In the genomic region with DNA sequence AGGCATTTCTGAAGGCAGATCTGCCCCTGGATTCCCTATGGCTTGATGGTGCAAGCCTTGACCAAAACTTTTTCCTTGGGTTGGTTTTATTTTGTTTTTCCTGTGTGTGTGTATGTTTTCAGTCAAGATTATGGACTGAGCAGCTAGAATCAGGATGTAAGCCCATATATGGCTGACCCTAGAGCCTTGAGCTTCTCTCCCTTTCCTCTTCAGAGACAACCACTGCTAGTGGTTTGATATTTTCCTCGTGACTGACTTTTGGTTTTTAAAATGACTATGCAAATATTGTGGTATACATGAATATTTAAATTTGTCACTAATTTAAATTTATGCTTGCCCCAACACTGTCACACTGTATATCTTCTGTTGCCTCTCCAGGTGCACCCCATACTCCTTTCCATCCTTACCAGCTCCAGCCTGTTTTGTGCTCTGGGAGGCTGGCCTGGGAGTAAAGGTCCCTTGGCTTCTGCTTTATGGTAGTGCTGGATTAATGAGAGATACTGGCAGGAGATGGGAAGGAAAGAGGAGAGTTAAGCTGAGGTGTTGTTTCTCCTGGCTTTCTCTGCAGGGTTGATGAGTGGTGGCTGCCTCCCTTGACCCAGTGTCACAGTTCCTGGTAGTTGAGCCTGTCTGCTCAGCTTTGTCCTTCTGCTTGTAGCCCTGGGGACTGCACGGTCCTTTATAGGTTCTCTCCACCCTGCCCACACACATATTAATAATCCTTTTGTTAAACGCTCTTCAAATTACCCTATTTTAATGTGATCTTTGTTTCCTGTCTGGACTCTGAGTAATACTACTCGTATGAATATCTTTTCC, we compare ENCODE assay signal across 19 cellular contexts. TPM values are rescaled to one million over a fixed set of nuclear protein-coding genes. Genes with fewer than 3 reads are reported as not detected.
DNase-seq lines count a peak whose midpoint lies in the region; ATAC-seq lines count a peak whose summit lies in the region.
"Had no signal": no experiment of that assay in that cellular context is flagged by ENCODE, and none has a peak within 500 bp of the region (broad histone marks: within the 10 kb centered on the region; RNA-seq: fewer than 3 reads in every experiment).

No MANE protein-coding gene starts in this region.

- no peaks in the 10 kb centered on the region for H3K36me3 Mint-ChIP-seq in activated T-helper 2 cell treated with anti-CD3 and anti-CD28 coated beads, Interferon-gamma antibody, Interleukin-2, Interleukin-4, amounts not matched to agents 10 μg/mL and 5 μg/mL and 100 μg/mL, durations not matched to agents 14 hours and 24 hours and 36 hours (ENCODE audit: low read depth)
- H3K36me3 Mint-ChIP-seq: naive thymus-derived CD4-positive, alpha-beta T cell had no signal

- DNase-seq in SK-N-MC (ENCODE audit: low read depth, low spot score) (no peak), COR-L47 (lab: John Stamatoyannopoulos, UW) (no peak), SIG-M5 treated with dmso at 0.1 percent for 504 hours (lab: John Stamatoyannopoulos, UW; ENCODE audit: unreplicated experiment) (no peak)
- no peak for DNase-seq in activated T-helper 2 cell treated with anti-CD3 and anti-CD28 coated beads, Interferon-gamma antibody, Interleukin-2, Interleukin-4, amounts not matched to agents 10 μg/mL and 5 μg/mL and 100 μg/mL, durations not matched to agents 14 hours and 24 hours and 36 hours (ENCODE audit: low spot score)
- DNase-seq: activated CD4-positive, alpha-beta T cell treated with anti-CD3 and anti-CD28 coated beads, Interleukin-2, amount 10 ng/mL, durations not matched to agents 7 days and 5 days; activated effector memory CD4-positive, alpha-beta T cell treated with Interleukin-2 at 50 U/mL for 16 hours; DMS79; glutamatergic neuron; HFFc6; IMR-90; naive thymus-derived CD4-positive, alpha-beta T cell; stimulated activated CD4-positive, alpha-beta T cell treated with anti-CD3 and anti-CD28 coated beads, Interleukin-4, amount 100 ng/mL, for 24 hours; stomach; SW 1271 had no signal

- peak overlapping the region; percentile 15 for H3K4me3 ChIP-seq in SK-N-MC
- H3K4me3 ChIP-seq: breast epithelium, stomach had no signal

- ATAC-seq in GM18861 (IDR thresholded peaks at IDR 0.05; ENCODE audit: unreplicated experiment), result peak; percentile 91
- ATAC-seq in GM21515 (IDR thresholded peaks at IDR 0.05; ENCODE audit: unreplicated experiment), result peak; percentile 61
- ATAC-seq in HG03103 (IDR thresholded peaks at IDR 0.05; ENCODE audit: low read depth, unreplicated experiment), result peak; percentile 59
- no peak for ATAC-seq in HG02840 (IDR thresholded peaks at IDR 0.05; ENCODE audit: low FRiP score, unreplicated experiment)
- ATAC-seq: naive thymus-derived CD4-positive, alpha-beta T cell had no signal

- H3K4me3 Mint-ChIP-seq in activated T-helper 2 cell treated with anti-CD3 and anti-CD28 coated beads, Interferon-gamma antibody, Interleukin-2, Interleukin-4, amounts not matched to agents 10 μg/mL and 5 μg/mL and 100 μg/mL, durations not matched to agents 14 hours and 24 hours and 36 hours (ENCODE audit: low read depth), result no peak overlapping the region
- H3K4me3 Mint-ChIP-seq: activated CD4-positive, alpha-beta T cell treated with anti-CD3 and anti-CD28 coated beads, Interleukin-2, amount 10 ng/mL, durations not matched to agents 7 days and 5 days; HFFc6; naive thymus-derived CD4-positive, alpha-beta T cell had no signal

- no peak overlapping the region for H3K9ac ChIP-seq in SK-N-MC (ENCODE audit: insufficient read length)

- H3K27ac Mint-ChIP-seq in activated T-helper 2 cell treated with anti-CD3 and anti-CD28 coated beads, Interferon-gamma antibody, Interleukin-2, Interleukin-4, amounts not matched to agents 10 μg/mL and 5 μg/mL and 100 μg/mL, durations not matched to agents 14 hours and 24 hours and 36 hours, result no peak overlapping the region
- H3K27ac Mint-ChIP-seq: activated CD4-positive, alpha-beta T cell treated with anti-CD3 and anti-CD28 coated beads, Interleukin-2, amount 10 ng/mL, durations not matched to agents 7 days and 5 days; HFFc6; naive thymus-derived CD4-positive, alpha-beta T cell had no signal

- H3K9me3 ChIP-seq in SK-N-MC (ENCODE audit: low read depth, low read length), result no peaks in the 10 kb centered on the region
- H3K9me3 ChIP-seq: stomach had no signal

- H3K4me1 Mint-ChIP-seq in activated T-helper 2 cell treated with anti-CD3 and anti-CD28 coated beads, Interferon-gamma antibody, Interleukin-2, Interleukin-4, amounts not matched to agents 10 μg/mL and 5 μg/mL and 100 μg/mL, durations not matched to agents 14 hours and 24 hours and 36 hours (ENCODE audit: low read depth), result no peaks in the 10 kb centered on the region
- H3K4me1 Mint-ChIP-seq: activated CD4-positive, alpha-beta T cell treated with anti-CD3 and anti-CD28 coated beads, Interleukin-2, amount 10 ng/mL, durations not matched to agents 7 days and 5 days had no signal

- H3K36me3 ChIP-seq in SK-N-MC (ENCODE audit: insufficient read depth, low read length), result no peaks in the 10 kb centered on the region
- H3K36me3 ChIP-seq: breast epithelium, stomach had no signal

- 0 out of 2 replicates have a peak overlapping the region, but pooled peaks have one; percentile 10 for H3K27ac ChIP-seq in SK-N-MC
- H3K27ac ChIP-seq: breast epithelium, stomach had no signal

- no peaks in the 10 kb centered on the region for H3K9me3 Mint-ChIP-seq in activated T-helper 2 cell treated with anti-CD3 and anti-CD28 coated beads, Interferon-gamma antibody, Interleukin-2, Interleukin-4, amounts not matched to agents 10 μg/mL and 5 μg/mL and 100 μg/mL, durations not matched to agents 14 hours and 24 hours and 36 hours
- H3K9me3 Mint-ChIP-seq: activated CD4-positive, alpha-beta T cell treated with anti-CD3 and anti-CD28 coated beads, Interleukin-2, amount 10 ng/mL, durations not matched to agents 7 days and 5 days; HFFc6 had no signal

- H3K27me3 Mint-ChIP-seq in activated T-helper 2 cell treated with anti-CD3 and anti-CD28 coated beads, Interferon-gamma antibody, Interleukin-2, Interleukin-4, amounts not matched to agents 10 μg/mL and 5 μg/mL and 100 μg/mL, durations not matched to agents 14 hours and 24 hours and 36 hours (ENCODE audit: low read depth), result peaks cover 3% of the 10 kb centered on the region

- intact Hi-C loops in activated T-helper 2 cell treated with anti-CD3 and anti-CD28 coated beads, Interferon-gamma antibody, Interleukin-2, Interleukin-4, amounts not matched to agents 10 μg/mL and 5 μg/mL and 100 μg/mL, durations not matched to agents 14 hours and 24 hours and 36 hours (cut with micrococcal nuclease), result no loop called here

RNA-seq across cellular contexts. Expression of gene RWDD3, which starts 44.4 kb away (rescaled TPM):
- 11.7 and 15.5 TPM in 2 replicates for total RNA-seq in activated T-helper 2 cell treated with anti-CD3 and anti-CD28 coated beads, Interferon-gamma antibody, Interleukin-2, Interleukin-4, amounts not matched to agents 10 μg/mL and 5 μg/mL and 100 μg/mL, durations not matched to agents 14 hours and 24 hours and 36 hours
